Comparison of ENCODE assay signal across 1 cellular context in the genomic region with DNA sequence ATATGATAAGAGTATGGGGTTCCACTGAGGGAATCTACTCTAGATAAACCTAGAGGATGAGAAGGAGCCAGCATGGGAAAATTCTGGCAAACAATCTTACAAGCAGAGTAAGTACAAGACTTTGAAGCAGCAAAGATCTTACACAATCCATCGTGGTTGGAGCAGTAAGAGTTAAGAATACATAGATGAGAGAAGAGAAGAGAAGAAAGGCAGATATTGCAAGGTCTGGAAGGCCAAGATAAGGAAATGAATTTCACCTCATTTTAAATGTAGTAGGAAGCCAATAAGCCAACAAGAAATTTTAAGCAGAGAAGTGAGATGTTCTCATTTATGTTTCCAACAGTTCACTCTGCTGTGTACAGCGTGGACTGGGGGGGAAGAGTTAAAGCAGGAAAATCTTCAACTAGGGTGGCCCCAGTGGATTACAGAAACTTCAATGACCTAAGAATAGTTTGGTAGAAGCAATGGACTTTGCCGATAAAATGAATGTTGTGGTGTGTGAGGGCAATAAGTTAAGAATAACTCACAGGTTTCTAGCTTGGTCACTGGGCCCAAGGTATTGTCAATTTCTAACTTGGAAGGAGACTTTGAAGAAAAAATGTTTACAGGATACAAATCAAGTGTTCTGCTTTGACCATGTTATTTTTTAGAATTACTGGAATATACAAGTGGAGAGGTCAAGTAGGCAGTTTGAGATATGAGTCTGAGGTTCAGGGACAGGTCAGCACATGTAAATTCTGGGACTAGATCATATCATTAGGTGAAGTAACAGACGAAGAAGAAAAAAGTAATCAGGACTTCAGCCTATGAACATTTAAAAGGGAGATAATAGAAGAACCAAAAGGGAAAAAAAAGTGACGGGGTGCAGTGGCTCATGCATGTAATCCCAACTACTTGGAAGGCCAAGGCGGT.
TF ChIP-seq lines count a peak whose summit lies in the region.

No MANE protein-coding gene starts in this region.

TF ChIP-seq in K562, 482 proteins besides CTCF, POLR2A, EP300 and RAD21 (continued from another document and continues in another):
- TF ChIP-seq ZBTB40 (IDR thresholded peaks at IDR 0.05) (no peak; the same call in 1 of the 2 replicates), ZBTB40 (CRISPR knock-in tag; IDR thresholded peaks at IDR 0.05) (no peak), HLTF (IDR thresholded peaks at IDR 0.05) (peak; percentile 53; the same call in 1 of the 2 replicates), SMAD2 (IDR thresholded peaks at IDR 0.05; ENCODE audit: low read depth, low read length) (no peak), CREB1 (IDR thresholded peaks at IDR 0.05) (0 out of 2 replicates have a peak, but pooled peaks have one; percentile 3), CREB1 (CRISPR knock-in tag; IDR thresholded peaks at IDR 0.05) (no peak), PKNOX1 (IDR thresholded peaks at IDR 0.05) (no peak; the same call in 1 of the 2 replicates), SMAD3 (CRISPR knock-in tag; conservative IDR thresholded peaks at IDR 0.05) (no peak), TSHZ1 (CRISPR knock-in tag; IDR thresholded peaks at IDR 0.05) (no peak), ELF1 (tag; IDR thresholded peaks at IDR 0.05) (no peak), FOXK2 (conservative IDR thresholded peaks at IDR 0.05 in 1 of 2, IDR thresholded peaks at IDR 0.05 in 1 of 2; ENCODE audit: low read depth in 2 of 2) (peak in 1 of 2 experiments; percentile 44; a peak in 2 of 4 replicates), ZNF212 (CRISPR knock-in tag; IDR thresholded peaks at IDR 0.05) (no peak), DMBX1 (CRISPR knock-in tag; IDR thresholded peaks at IDR 0.05; ENCODE audit: borderline replicate concordance) (no peak), PRPF4 (IDR thresholded peaks at IDR 0.05; ENCODE audit: insufficient read depth, low read depth, low read length, poor library complexity, severe bottlenecking) (no peak), RFX7 (CRISPR knock-in tag; IDR thresholded peaks at IDR 0.05) (no peak), MAFF (IDR thresholded peaks at IDR 0.05; ENCODE audit: low read length) (no peak), ZNF785 (CRISPR knock-in tag; IDR thresholded peaks at IDR 0.05) (no peak), LARP7 (IDR thresholded peaks at IDR 0.05) (no peak), CTBP1 (IDR thresholded peaks at IDR 0.05; ENCODE audit: borderline replicate concordance) (0 out of 2 replicates have a peak, but pooled peaks have one; percentile 50), TEAD4 (IDR thresholded peaks at IDR 0.05; ENCODE audit: low read length) (peak; percentile 93), TEAD4 (CRISPR knock-in tag; IDR thresholded peaks at IDR 0.05; ENCODE audit: borderline replicate concordance) (no peak), CEBPB (tag; IDR thresholded peaks at IDR 0.05) (peak; percentile 97), HCFC1 (IDR thresholded peaks at IDR 0.05; ENCODE audit: low read depth, low read length) (no peak), RBM34 (IDR thresholded peaks at IDR 0.05; ENCODE audit: borderline replicate concordance, insufficient read depth, low read length) (no peak), MAX (CRISPR knock-in tag; IDR thresholded peaks at IDR 0.05) (no peak), CSDE1 (IDR thresholded peaks at IDR 0.05) (no peak), AFF4 (CRISPR knock-in tag; IDR thresholded peaks at IDR 0.05) (no peak), PHTF2 (CRISPR knock-in tag; IDR thresholded peaks at IDR 0.05) (no peak), ZNF347 (CRISPR knock-in tag; IDR thresholded peaks at IDR 0.05; ENCODE audit: low read depth) (no peak)
- TF ChIP-seq, protein P1, sequence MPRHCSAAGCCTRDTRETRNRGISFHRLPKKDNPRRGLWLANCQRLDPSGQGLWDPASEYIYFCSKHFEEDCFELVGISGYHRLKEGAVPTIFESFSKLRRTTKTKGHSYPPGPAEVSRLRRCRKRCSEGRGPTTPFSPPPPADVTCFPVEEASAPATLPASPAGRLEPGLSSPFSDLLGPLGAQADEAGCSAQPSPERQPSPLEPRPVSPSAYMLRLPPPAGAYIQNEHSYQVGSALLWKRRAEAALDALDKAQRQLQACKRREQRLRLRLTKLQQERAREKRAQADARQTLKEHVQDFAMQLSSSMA (CRISPR knock-in tag; IDR thresholded peaks at IDR 0.05): no peak
- TF ChIP-seq, protein P2, sequence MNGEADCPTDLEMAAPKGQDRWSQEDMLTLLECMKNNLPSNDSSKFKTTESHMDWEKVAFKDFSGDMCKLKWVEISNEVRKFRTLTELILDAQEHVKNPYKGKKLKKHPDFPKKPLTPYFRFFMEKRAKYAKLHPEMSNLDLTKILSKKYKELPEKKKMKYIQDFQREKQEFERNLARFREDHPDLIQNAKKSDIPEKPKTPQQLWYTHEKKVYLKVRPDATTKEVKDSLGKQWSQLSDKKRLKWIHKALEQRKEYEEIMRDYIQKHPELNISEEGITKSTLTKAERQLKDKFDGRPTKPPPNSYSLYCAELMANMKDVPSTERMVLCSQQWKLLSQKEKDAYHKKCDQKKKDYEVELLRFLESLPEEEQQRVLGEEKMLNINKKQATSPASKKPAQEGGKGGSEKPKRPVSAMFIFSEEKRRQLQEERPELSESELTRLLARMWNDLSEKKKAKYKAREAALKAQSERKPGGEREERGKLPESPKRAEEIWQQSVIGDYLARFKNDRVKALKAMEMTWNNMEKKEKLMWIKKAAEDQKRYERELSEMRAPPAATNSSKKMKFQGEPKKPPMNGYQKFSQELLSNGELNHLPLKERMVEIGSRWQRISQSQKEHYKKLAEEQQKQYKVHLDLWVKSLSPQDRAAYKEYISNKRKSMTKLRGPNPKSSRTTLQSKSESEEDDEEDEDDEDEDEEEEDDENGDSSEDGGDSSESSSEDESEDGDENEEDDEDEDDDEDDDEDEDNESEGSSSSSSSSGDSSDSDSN (IDR thresholded peaks at IDR 0.05; ENCODE audit: borderline replicate concordance in 1 of 2, low read depth in 2 of 2, low read length in 2 of 2): 0 out of 4 replicates have a peak, but pooled peaks of 1 of the 2 experiments have one; percentile 39
